ENCODE assay signal across 2 cellular contexts in genomic region chr14:85565862-85566296, GRCh38.
TF ChIP-seq lines count a peak whose summit lies in the region.

No MANE protein-coding gene starts in this region.

TF ChIP-seq in A549, 52 proteins besides CTCF, POLR2A, EP300 and RAD21:
- no peak for TF ChIP-seq BHLHE40 (IDR thresholded peaks at IDR 0.05; ENCODE audit: low read depth, low read length)
- no peak for TF ChIP-seq HOXA7 (CRISPR knock-in tag; IDR thresholded peaks at IDR 0.05)
- TF ChIP-seq JUNB (IDR thresholded peaks at IDR 0.05) = no peak; the same call in 1 of the 2 replicates
- no peak for TF ChIP-seq GATA3 (IDR thresholded peaks at IDR 0.05; ENCODE audit: borderline replicate concordance)
- TF ChIP-seq SMC3 (IDR thresholded peaks at IDR 0.05) = no peak
- no peak for TF ChIP-seq ZSCAN20 (CRISPR knock-in tag; IDR thresholded peaks at IDR 0.05)
- no peak for TF ChIP-seq ZNF302 (CRISPR knock-in tag; IDR thresholded peaks at IDR 0.05)
- TF ChIP-seq RCOR1 (IDR thresholded peaks at IDR 0.05; ENCODE audit: low read depth, low read length) = no peak
- no peak for TF ChIP-seq NPAS2 (CRISPR knock-in tag; IDR thresholded peaks at IDR 0.05; ENCODE audit: borderline replicate concordance)
- no peak for TF ChIP-seq KDM5A (IDR thresholded peaks at IDR 0.05)
- no peak for TF ChIP-seq JUN (IDR thresholded peaks at IDR 0.05)
- no peak for TF ChIP-seq BCL3 (IDR thresholded peaks at IDR 0.05)
- no peak for TF ChIP-seq SREBF2 (IDR thresholded peaks at IDR 0.05)
- no peak for TF ChIP-seq HOXB13 (CRISPR knock-in tag; IDR thresholded peaks at IDR 0.05; ENCODE audit: low read depth)
- TF ChIP-seq RNF2 (IDR thresholded peaks at IDR 0.05; ENCODE audit: borderline replicate concordance, low read depth) = no peak
- no peak for TF ChIP-seq REST (IDR thresholded peaks at IDR 0.05)
- no peak for TF ChIP-seq ELK1 (IDR thresholded peaks at IDR 0.05; ENCODE audit: low read depth, low read length)
- no peak for TF ChIP-seq ATOH8 (CRISPR knock-in tag; IDR thresholded peaks at IDR 0.05; ENCODE audit: low read depth)

TF ChIP-seq in IMR-90, 13 proteins besides CTCF, POLR2A, EP300 and RAD21:
- TF ChIP-seq BHLHE40 (IDR thresholded peaks at IDR 0.05; ENCODE audit: low read depth, low read length) (no peak), CHD1 (IDR thresholded peaks at IDR 0.05; ENCODE audit: low read depth, low read length) (no peak), RCOR1 (IDR thresholded peaks at IDR 0.05; ENCODE audit: insufficient replicate concordance, low read length) (no peak), SMC3 (IDR thresholded peaks at IDR 0.05; ENCODE audit: low read depth, low read length) (no peak), FOS (IDR thresholded peaks at IDR 0.05; ENCODE audit: low read depth, low read length) (peak; percentile 57), MAZ (IDR thresholded peaks at IDR 0.05; ENCODE audit: borderline replicate concordance, low read depth, low read length) (no peak), USF2 (IDR thresholded peaks at IDR 0.05; ENCODE audit: low read depth, low read length) (no peak), RFX5 (IDR thresholded peaks at IDR 0.05; ENCODE audit: low read depth, low read length) (no peak), MXI1 (IDR thresholded peaks at IDR 0.05; ENCODE audit: borderline replicate concordance, low read depth, low read length) (no peak), MAFK (IDR thresholded peaks at IDR 0.05; ENCODE audit: low read depth, low read length) (no peak), NFE2L2 (IDR thresholded peaks at IDR 0.05; ENCODE audit: low read depth, low read length) (no peak), CEBPB (IDR thresholded peaks at IDR 0.05; ENCODE audit: low read depth, low read length) (0 out of 2 replicates have a peak, but pooled peaks have one; percentile 46), ELK1 (IDR thresholded peaks at IDR 0.05; ENCODE audit: borderline replicate concordance, low read depth, low read length) (no peak)
